ENCODE assay signal across 9 cellular contexts in the genomic region with DNA sequence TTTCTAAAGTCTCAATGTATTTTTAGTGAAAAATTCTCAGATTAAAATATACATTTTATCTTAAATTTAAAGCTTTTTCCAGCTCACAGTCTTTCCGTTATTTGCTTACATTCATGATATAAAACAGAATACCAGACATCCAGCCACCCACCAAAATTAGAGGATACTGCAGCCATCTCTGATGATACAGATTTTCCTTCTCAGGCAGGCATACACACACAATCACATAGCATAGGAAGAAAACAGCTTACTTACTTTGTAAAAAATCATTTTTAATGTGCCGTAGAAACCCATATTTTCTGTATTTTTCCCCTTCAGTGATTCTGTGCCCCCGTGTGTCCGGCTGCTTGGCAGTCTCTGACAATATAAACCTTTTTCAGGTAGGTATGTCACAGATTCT.
A peak's percentile ranks its signal among the peaks of the same experiment; 100 is the strongest.
DNase-seq lines count a peak whose midpoint lies in the region; ATAC-seq and TF ChIP-seq lines count a peak whose summit lies in the region.
"Had no signal": no experiment of that assay in that cellular context is flagged by ENCODE, and none has a peak within 500 bp of the region (broad histone marks: within the 10 kb centered on the region; RNA-seq: fewer than 3 reads in every experiment).

No MANE protein-coding gene starts in this region.

- POLR2A ChIA-PET in activated CD8-positive, alpha-beta T cell treated with anti-CD3 and anti-CD28 coated beads for 36 hours (lab: Charles Lee), result interaction anchor here (0.7 kb wide), 1 partner anchor 27 kb away, joined by 3 read pairs; no protein-coding TSS in a partner anchor
- POLR2A ChIA-PET in activated CD8-positive, alpha-beta T cell treated with anti-CD3 and anti-CD28 coated beads, Interleukin-2, amount 10 ng/mL, durations not matched to agents 7 days and 5 days (lab: Charles Lee), result no interaction called here
- POLR2A ChIA-PET in CD4-positive, alpha-beta T cell (lab: Charles Lee), result no interaction called here

- H3K9me3 Mint-ChIP-seq in activated CD8-positive, alpha-beta T cell treated with anti-CD3 and anti-CD28 coated beads for 36 hours, result no peaks in the 10 kb centered on the region
- H3K9me3 Mint-ChIP-seq in activated CD8-positive, alpha-beta T cell treated with anti-CD3 and anti-CD28 coated beads, Interleukin-2, amount 10 ng/mL, durations not matched to agents 7 days and 5 days (ENCODE audit: insufficient read depth), result no peaks in the 10 kb centered on the region
- no peaks in the 10 kb centered on the region for H3K9me3 Mint-ChIP-seq in CD4-positive, alpha-beta T cell

- CTCF ChIA-PET in activated CD8-positive, alpha-beta T cell treated with anti-CD3 and anti-CD28 coated beads for 36 hours (lab: Charles Lee), result interaction anchor here (0.7 kb wide), 1 partner anchor 24 kb away, joined by 3 read pairs; no protein-coding TSS in a partner anchor
- CTCF ChIA-PET in activated CD8-positive, alpha-beta T cell treated with anti-CD3 and anti-CD28 coated beads, Interleukin-2, amount 10 ng/mL, durations not matched to agents 7 days and 5 days (lab: Charles Lee), result interaction anchor here (0.6 kb wide), 1 partner anchor 1999 kb away, joined by 3 read pairs; no protein-coding TSS in a partner anchor
- CTCF ChIA-PET in CD4-positive, alpha-beta T cell (lab: Charles Lee), result no interaction called here

- DNase-seq in activated CD8-positive, alpha-beta T cell treated with anti-CD3 and anti-CD28 coated beads for 36 hours, result no peak
- DNase-seq in activated CD8-positive, alpha-beta T cell treated with anti-CD3 and anti-CD28 coated beads, Interleukin-2, amount 10 ng/mL, durations not matched to agents 7 days and 5 days, result no peak
- no peak for DNase-seq in left lung
- no peak for DNase-seq in upper lobe of left lung
- no peak for DNase-seq in CD4-positive, alpha-beta T cell
- no peak for DNase-seq in NCI-H146 (lab: John Stamatoyannopoulos, UW)
- no peak for DNase-seq in NCI-H524 treated with DMSO at 0.1 percent for 48 hours (lab: John Stamatoyannopoulos, UW)

- no peak for TF ChIP-seq CTCF in activated CD8-positive, alpha-beta T cell treated with anti-CD3 and anti-CD28 coated beads for 36 hours (IDR thresholded peaks at IDR 0.05)
- no peak for TF ChIP-seq CTCF in left lung (IDR thresholded peaks at IDR 0.05)
- TF ChIP-seq CTCF in upper lobe of left lung (IDR thresholded peaks at IDR 0.05), result no peak
- TF ChIP-seq CTCF in CD4-positive, alpha-beta T cell (IDR thresholded peaks at IDR 0.05), result no peak

- peak overlapping the region; percentile 85 for H3K27ac ChIP-seq in angular gyrus (ENCODE audit: low read depth, low read length)
- H3K27ac ChIP-seq in left lung, result peak overlapping the region in 1 of 2 donors; percentile 76
- peak overlapping the region in 3 of 4 donors; percentile 33 to 58 (median 36) for H3K27ac ChIP-seq in upper lobe of left lung
- no peak overlapping the region for H3K27ac ChIP-seq in CD4-positive, alpha-beta T cell (ENCODE audit: low read depth, low read length)
- H3K27ac ChIP-seq: C4-2B had no signal

- H3K27me3 ChIP-seq in left lung (no peaks in the 10 kb centered on the region), upper lobe of left lung (no peaks in the 10 kb centered on the region)
- no peaks in the 10 kb centered on the region for H3K27me3 ChIP-seq in CD4-positive, alpha-beta T cell (ENCODE audit: control insufficient read depth, insufficient read depth, low read length)

- H3K9me3 ChIP-seq in left lung (no peaks in the 10 kb centered on the region), upper lobe of left lung (no peaks in the 10 kb centered on the region)
- H3K9me3 ChIP-seq in CD4-positive, alpha-beta T cell (ENCODE audit: control insufficient read depth, low read length), result no peaks in the 10 kb centered on the region

- intact Hi-C loops in activated CD8-positive, alpha-beta T cell treated with anti-CD3 and anti-CD28 coated beads for 36 hours (cut with micrococcal nuclease), result no loop called here
- intact Hi-C loops in left lung (cut with DNase I), result no loop called here
- intact Hi-C loops in CD4-positive, alpha-beta T cell (cut with DNase I, micrococcal nuclease), result loop anchor here in 1 of 2 experiments (10.0 kb wide), 1 partner anchor 287 kb away; no protein-coding TSS in a partner anchor

- H3K4me3 Mint-ChIP-seq in activated CD8-positive, alpha-beta T cell treated with anti-CD3 and anti-CD28 coated beads for 36 hours, result peak overlapping the region; percentile 2
- no peak overlapping the region for H3K4me3 Mint-ChIP-seq in activated CD8-positive, alpha-beta T cell treated with anti-CD3 and anti-CD28 coated beads, Interleukin-2, amount 10 ng/mL, durations not matched to agents 7 days and 5 days
- no peak overlapping the region for H3K4me3 Mint-ChIP-seq in CD4-positive, alpha-beta T cell

- ATAC-seq in activated CD8-positive, alpha-beta T cell treated with anti-CD3 and anti-CD28 coated beads for 36 hours, result no peak
- no peak for ATAC-seq in activated CD8-positive, alpha-beta T cell treated with anti-CD3 and anti-CD28 coated beads, Interleukin-2, amount 10 ng/mL, durations not matched to agents 7 days and 5 days
- ATAC-seq in left lung, result peak; percentile 25
- peak in 1 of 2 donors; percentile 30 for ATAC-seq in upper lobe of left lung (ENCODE audit: low FRiP score in 2 of 2)
- ATAC-seq in CD4-positive, alpha-beta T cell (ENCODE audit: poor library complexity), result no peak

- no peaks in the 10 kb centered on the region for H3K36me3 Mint-ChIP-seq in activated CD8-positive, alpha-beta T cell treated with anti-CD3 and anti-CD28 coated beads for 36 hours (ENCODE audit: low read depth)
- H3K36me3 Mint-ChIP-seq in activated CD8-positive, alpha-beta T cell treated with anti-CD3 and anti-CD28 coated beads, Interleukin-2, amount 10 ng/mL, durations not matched to agents 7 days and 5 days (ENCODE audit: low read depth), result no peaks in the 10 kb centered on the region
- peaks cover under 1% of the 10 kb centered on the region for H3K36me3 Mint-ChIP-seq in CD4-positive, alpha-beta T cell (ENCODE audit: low read depth)

- H3K27ac Mint-ChIP-seq in activated CD8-positive, alpha-beta T cell treated with anti-CD3 and anti-CD28 coated beads for 36 hours, result peak overlapping the region; percentile 41
- no peak overlapping the region for H3K27ac Mint-ChIP-seq in activated CD8-positive, alpha-beta T cell treated with anti-CD3 and anti-CD28 coated beads, Interleukin-2, amount 10 ng/mL, durations not matched to agents 7 days and 5 days
- H3K27ac Mint-ChIP-seq in CD4-positive, alpha-beta T cell, result no peak overlapping the region

- H3K4me1 ChIP-seq in left lung (peaks cover 0 to 9% of the 10 kb centered on the region in 2 donors), upper lobe of left lung (peaks cover 0 to 5% (median 2%) of the 10 kb centered on the region in 4 donors)

- TF ChIP-seq POLR2A in upper lobe of left lung (IDR thresholded peaks at IDR 0.05), result no peak

- 64 to 66% methylated on average over 4 of the region's 4 CpGs for whole genome bisulfite sequencing in upper lobe of left lung, 2 donors

- no peak for TF ChIP-seq EP300 in upper lobe of left lung (IDR thresholded peaks at IDR 0.05)

- H3K4me3 ChIP-seq in left lung, result peak overlapping the region; percentile 12 to 22
- peak overlapping the region; percentile 3 to 35 (median 28) for H3K4me3 ChIP-seq in upper lobe of left lung

- peaks cover 20% of the 10 kb centered on the region for H3K4me1 Mint-ChIP-seq in activated CD8-positive, alpha-beta T cell treated with anti-CD3 and anti-CD28 coated beads for 36 hours (ENCODE audit: low read depth)
- peaks cover 15% of the 10 kb centered on the region for H3K4me1 Mint-ChIP-seq in activated CD8-positive, alpha-beta T cell treated with anti-CD3 and anti-CD28 coated beads, Interleukin-2, amount 10 ng/mL, durations not matched to agents 7 days and 5 days (ENCODE audit: low read depth)
- H3K4me1 Mint-ChIP-seq in CD4-positive, alpha-beta T cell (ENCODE audit: low read depth), result peaks cover 36% of the 10 kb centered on the region

- H3K36me3 ChIP-seq in left lung (no peaks in the 10 kb centered on the region), upper lobe of left lung (no peaks in the 10 kb centered on the region)

- H3K27me3 Mint-ChIP-seq in activated CD8-positive, alpha-beta T cell treated with anti-CD3 and anti-CD28 coated beads for 36 hours, result no peaks in the 10 kb centered on the region
- no peaks in the 10 kb centered on the region for H3K27me3 Mint-ChIP-seq in activated CD8-positive, alpha-beta T cell treated with anti-CD3 and anti-CD28 coated beads, Interleukin-2, amount 10 ng/mL, durations not matched to agents 7 days and 5 days (ENCODE audit: low read depth)
- no peaks in the 10 kb centered on the region for H3K27me3 Mint-ChIP-seq in CD4-positive, alpha-beta T cell
